Comparison of ENCODE assay signal across 8 cellular contexts in the genomic region with DNA sequence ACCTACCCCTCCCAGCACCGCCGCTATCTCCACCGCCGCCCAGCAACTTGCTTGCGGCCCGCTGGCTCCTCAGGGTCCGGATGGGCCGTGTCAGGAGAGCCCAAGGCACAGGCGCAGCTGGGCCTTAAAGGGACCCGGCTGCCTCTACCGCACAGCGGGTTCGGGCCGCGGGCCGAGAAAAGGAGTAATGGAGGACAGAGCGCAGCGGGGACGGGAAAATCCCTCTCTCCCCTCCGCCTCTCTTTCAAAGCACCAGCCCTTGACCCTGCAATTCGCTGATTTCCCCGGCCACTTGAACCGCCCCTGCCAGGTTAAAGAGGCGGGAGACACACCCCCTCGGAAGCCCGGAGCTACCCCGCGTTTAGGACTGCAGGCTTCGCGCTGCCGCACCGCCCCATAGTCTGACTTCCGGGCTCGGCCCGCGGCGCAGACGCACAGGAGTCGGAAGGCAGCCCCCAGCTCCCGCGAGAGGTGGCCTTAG. TPM values are rescaled to one million over a fixed set of nuclear protein-coding genes. Genes with fewer than 3 reads are reported as not detected.
DNase-seq lines count a peak whose midpoint lies in the region; ATAC-seq and TF ChIP-seq lines count a peak whose summit lies in the region.
"Not testable (repeated sequence)": the region's sequence is repeated elsewhere in the genome, so short reads cannot be mapped to it uniquely, and the experiment has no call there.

A gene with protein sequence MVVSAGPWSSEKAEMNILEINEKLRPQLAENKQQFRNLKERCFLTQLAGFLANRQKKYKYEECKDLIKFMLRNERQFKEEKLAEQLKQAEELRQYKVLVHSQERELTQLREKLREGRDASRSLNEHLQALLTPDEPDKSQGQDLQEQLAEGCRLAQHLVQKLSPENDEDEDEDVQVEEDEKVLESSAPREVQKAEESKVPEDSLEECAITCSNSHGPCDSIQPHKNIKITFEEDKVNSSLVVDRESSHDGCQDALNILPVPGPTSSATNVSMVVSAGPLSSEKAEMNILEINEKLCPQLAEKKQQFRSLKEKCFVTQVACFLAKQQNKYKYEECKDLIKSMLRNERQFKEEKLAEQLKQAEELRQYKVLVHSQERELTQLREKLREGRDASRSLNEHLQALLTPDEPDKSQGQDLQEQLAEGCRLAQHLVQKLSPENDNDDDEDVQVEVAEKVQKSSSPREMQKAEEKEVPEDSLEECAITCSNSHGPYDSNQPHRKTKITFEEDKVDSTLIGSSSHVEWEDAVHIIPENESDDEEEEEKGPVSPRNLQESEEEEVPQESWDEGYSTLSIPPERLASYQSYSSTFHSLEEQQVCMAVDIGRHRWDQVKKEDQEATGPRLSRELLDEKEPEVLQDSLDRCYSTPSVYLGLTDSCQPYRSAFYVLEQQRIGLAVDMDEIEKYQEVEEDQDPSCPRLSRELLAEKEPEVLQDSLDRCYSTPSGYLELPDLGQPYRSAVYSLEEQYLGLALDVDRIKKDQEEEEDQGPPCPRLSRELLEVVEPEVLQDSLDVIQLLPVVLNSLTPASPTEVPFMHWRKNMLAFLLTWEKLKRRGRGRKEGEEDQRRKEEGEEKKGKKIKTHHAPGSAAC (minus strand): TSS at position 371 of the 481 bp plus-strand sequence. CDS start 25,278 bp downstream, outside the sequence.

- H3K27me3 ChIP-seq in liver (ENCODE audit: control insufficient read depth in 4 of 4, insufficient read depth in 4 of 4, low read length in 3 of 4), result not testable (repeated sequence)

- H3K4me1 ChIP-seq in liver (ENCODE audit: control insufficient read depth in 4 of 4, insufficient read depth in 4 of 4, low read length in 3 of 4), result not testable (repeated sequence)

- H3K9me3 ChIP-seq in liver (ENCODE audit: control insufficient read depth in 4 of 4, low read length in 3 of 4), result not testable (repeated sequence)

- under 1% methylated on average over 41 of the region's 41 CpGs for WGBS in liver

- CTCF ChIA-PET in activated CD4-positive, alpha-beta T cell treated with anti-CD3 and anti-CD28 coated beads, Interleukin-2, amount 10 ng/mL, durations not matched to agents 7 days and 5 days (lab: Charles Lee), result not testable (repeated sequence)

- peak; percentile 72 for ATAC-seq in GM19455 (IDR thresholded peaks at IDR 0.05; ENCODE audit: unreplicated experiment)
- peak; percentile 92 for ATAC-seq in HG03521 (IDR thresholded peaks at IDR 0.05; ENCODE audit: unreplicated experiment)

- H3K27me3 Mint-ChIP-seq in activated CD4-positive, alpha-beta T cell treated with anti-CD3 and anti-CD28 coated beads, Interleukin-2, amount 10 ng/mL, durations not matched to agents 7 days and 5 days, result not testable (repeated sequence)

- peak within 1 kb of the TSS; percentile 20 to 65 for H3K9ac ChIP-seq in liver (ENCODE audit: low read depth in 1 of 2, low read length in 2 of 2)

- H3K36me3 ChIP-seq in liver (ENCODE audit: control insufficient read depth in 4 of 4, insufficient read depth in 3 of 4, low read depth in 1 of 4, low read length in 3 of 4), result not testable (repeated sequence)

- POLR2A ChIA-PET in activated CD4-positive, alpha-beta T cell treated with anti-CD3 and anti-CD28 coated beads, Interleukin-2, amount 10 ng/mL, durations not matched to agents 7 days and 5 days (lab: Charles Lee), result not testable (repeated sequence)

- H3K36me3 Mint-ChIP-seq in activated CD4-positive, alpha-beta T cell treated with anti-CD3 and anti-CD28 coated beads, Interleukin-2, amount 10 ng/mL, durations not matched to agents 7 days and 5 days (ENCODE audit: low read depth), result not testable (repeated sequence)

- not testable (repeated sequence) for TF ChIP-seq RAD21 in liver (IDR thresholded peaks at IDR 0.05)

- H3K4me3 Mint-ChIP-seq in activated CD4-positive, alpha-beta T cell treated with anti-CD3 and anti-CD28 coated beads, Interleukin-2, amount 10 ng/mL, durations not matched to agents 7 days and 5 days, result peak within 1 kb of the TSS; percentile 93

- peaks cover 18% of the 10 kb centered on the region for H3K4me1 Mint-ChIP-seq in activated CD4-positive, alpha-beta T cell treated with anti-CD3 and anti-CD28 coated beads, Interleukin-2, amount 10 ng/mL, durations not matched to agents 7 days and 5 days

- peak within 1 kb of the TSS; percentile 92 for H3K27ac Mint-ChIP-seq in activated CD4-positive, alpha-beta T cell treated with anti-CD3 and anti-CD28 coated beads, Interleukin-2, amount 10 ng/mL, durations not matched to agents 7 days and 5 days

- not testable (repeated sequence) for TF ChIP-seq CTCF in coronary artery (IDR thresholded peaks at IDR 0.05); liver (IDR thresholded peaks at IDR 0.05; ENCODE audit: low read depth, low read length, missing input control)

- peak; percentile 79 for DNase-seq in Ammon's horn (ENCODE audit: low spot score)
- DNase-seq in NCI-H774 (lab: John Stamatoyannopoulos, UW), result peak; percentile 90
- DNase-seq in activated CD4-positive, alpha-beta T cell treated with anti-CD3 and anti-CD28 coated beads, Interleukin-2, amount 10 ng/mL, durations not matched to agents 7 days and 5 days, result peak; percentile 87
- DNase-seq in coronary artery (ENCODE audit: low spot score), result peak; percentile 83
- peak; percentile 47 to 83 (median 68) for DNase-seq in stimulated activated CD4-positive, alpha-beta T cell treated with anti-CD3 and anti-CD28 coated beads, Interleukin-1b, Interleukin-23, amount 100 ng/mL, for 24 hours (ENCODE audit: low read depth in 4 of 4, low spot score in 1 of 4)

- peak within 1 kb of the TSS; percentile 95 for H3K4me3 ChIP-seq in coronary artery
- peak within 1 kb of the TSS; percentile 63 to 66 (median 65) for H3K4me3 ChIP-seq in liver (ENCODE audit: low read depth in 1 of 3, low read length in 3 of 3)

- not testable (repeated sequence) for H3K9me3 Mint-ChIP-seq in activated CD4-positive, alpha-beta T cell treated with anti-CD3 and anti-CD28 coated beads, Interleukin-2, amount 10 ng/mL, durations not matched to agents 7 days and 5 days

- peak within 1 kb of the TSS; percentile 60 to 87 for H3K27ac ChIP-seq in coronary artery
- H3K27ac ChIP-seq in liver (ENCODE audit: low read depth in 1 of 2, low read length in 2 of 2), result peak within 1 kb of the TSS; percentile 76 to 91

TF ChIP-seq in liver, 16 proteins besides CTCF, POLR2A, EP300 and RAD21:
- TF ChIP-seq HNF4A (conservative IDR thresholded peaks at IDR 0.05), result peak in 1 of 2 donors; percentile 37
- TF ChIP-seq, protein P1, sequence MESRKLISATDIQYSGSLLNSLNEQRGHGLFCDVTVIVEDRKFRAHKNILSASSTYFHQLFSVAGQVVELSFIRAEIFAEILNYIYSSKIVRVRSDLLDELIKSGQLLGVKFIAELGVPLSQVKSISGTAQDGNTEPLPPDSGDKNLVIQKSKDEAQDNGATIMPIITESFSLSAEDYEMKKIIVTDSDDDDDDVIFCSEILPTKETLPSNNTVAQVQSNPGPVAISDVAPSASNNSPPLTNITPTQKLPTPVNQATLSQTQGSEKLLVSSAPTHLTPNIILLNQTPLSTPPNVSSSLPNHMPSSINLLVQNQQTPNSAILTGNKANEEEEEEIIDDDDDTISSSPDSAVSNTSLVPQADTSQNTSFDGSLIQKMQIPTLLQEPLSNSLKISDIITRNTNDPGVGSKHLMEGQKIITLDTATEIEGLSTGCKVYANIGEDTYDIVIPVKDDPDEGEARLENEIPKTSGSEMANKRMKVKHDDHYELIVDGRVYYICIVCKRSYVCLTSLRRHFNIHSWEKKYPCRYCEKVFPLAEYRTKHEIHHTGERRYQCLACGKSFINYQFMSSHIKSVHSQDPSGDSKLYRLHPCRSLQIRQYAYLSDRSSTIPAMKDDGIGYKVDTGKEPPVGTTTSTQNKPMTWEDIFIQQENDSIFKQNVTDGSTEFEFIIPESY (IDR thresholded peaks at IDR 0.05), result peak; percentile 96
- peak; percentile 30 for TF ChIP-seq NR2F2 (IDR thresholded peaks at IDR 0.05)
- TF ChIP-seq YY1 (IDR thresholded peaks at IDR 0.05), result peak; percentile 57
- TF ChIP-seq GABPA (IDR thresholded peaks at IDR 0.05 in 1 of 2, conservative IDR thresholded peaks at IDR 0.05 in 1 of 2), result peak in 1 of 2 donors; percentile 67
- TF ChIP-seq REST (IDR thresholded peaks at IDR 0.05), result peak; percentile 43
- peak; percentile 40 for TF ChIP-seq SP1 (IDR thresholded peaks at IDR 0.05)
- TF ChIP-seq RXRA (IDR thresholded peaks at IDR 0.05), result peak; percentile 48 to 59
- TF ChIP-seq EGR1 (IDR thresholded peaks at IDR 0.05; ENCODE audit: low read depth in 2 of 2), result peak in 1 of 2 donors; percentile 37

RNA-seq across cellular contexts. Expression of the gene that starts here (rescaled TPM):
- total RNA-seq in activated CD4-positive, alpha-beta T cell treated with anti-CD3 and anti-CD28 coated beads, Interleukin-2, amount 10 ng/mL, durations not matched to agents 7 days and 5 days, result 10 to 100 TPM in 1 of 2 experiments, 1 to 10 TPM in 1; 9.9 to 10.8 TPM
- 10 to 100 TPM in 1 of 2 donors, 1 to 10 TPM in 1; 4.0 to 12.3 TPM for total RNA-seq in liver
- polyA plus RNA-seq in liver, result 1 to 10 TPM; 2.4 to 7.4 TPM

Comparison
In these comparisons a context has a peak if more than half of its experiments do, and no peak if none do; other contexts are left out.
1. Peak in every context shown above with its lines: DNase-seq, ATAC-seq, H3K4me3 ChIP-seq and H3K27ac ChIP-seq.